ENCODE assay signal across 8 cellular contexts in the genomic region with DNA sequence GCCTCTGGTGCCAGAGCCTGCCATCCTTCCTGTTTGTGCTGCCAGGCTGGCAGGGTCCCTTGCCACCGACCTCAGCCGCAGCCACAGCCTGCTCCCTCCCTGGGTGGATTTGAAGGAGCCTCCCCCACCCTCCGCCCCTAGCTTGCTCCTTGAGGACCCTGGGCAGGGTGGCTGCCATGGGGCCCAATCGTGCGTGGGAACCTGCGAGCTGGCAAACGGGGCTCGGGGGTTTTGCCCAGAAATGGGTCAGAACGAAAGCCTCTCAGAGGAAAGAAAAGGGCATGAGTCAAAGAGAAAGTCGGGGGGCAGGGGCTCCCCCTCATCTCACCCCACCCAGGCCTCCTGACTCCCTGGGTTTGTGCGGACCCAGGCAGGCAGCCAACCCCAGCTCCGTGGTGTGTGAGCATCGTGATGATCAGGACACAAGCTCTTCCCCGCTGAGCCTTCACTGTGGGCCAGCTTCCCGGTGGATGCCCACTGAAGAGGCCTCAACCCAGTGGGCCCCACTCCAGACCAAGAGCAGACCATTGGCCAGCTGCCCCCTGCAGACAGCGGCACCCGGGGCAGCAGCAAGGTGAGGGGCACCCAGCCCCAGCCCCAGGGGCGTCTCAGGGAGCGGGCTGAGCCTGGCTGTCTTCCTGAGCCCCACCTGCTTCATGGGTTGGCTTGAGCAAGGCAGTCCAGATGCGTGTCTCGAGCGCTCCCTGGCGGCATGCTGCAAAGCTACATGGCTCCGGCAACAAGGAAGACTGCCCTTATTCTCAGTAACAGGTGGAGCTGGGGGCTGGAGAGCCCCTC.
DNase-seq lines count a peak whose midpoint lies in the region; ATAC-seq lines count a peak whose summit lies in the region.

No MANE protein-coding gene starts in this region.

- peak; percentile 63 for ATAC-seq in HG02981 (IDR thresholded peaks at IDR 0.05; ENCODE audit: unreplicated experiment)
- ATAC-seq in HG03457 (IDR thresholded peaks at IDR 0.05; ENCODE audit: unreplicated experiment) = no peak

- peak; percentile 80 for DNase-seq in GDM1 (lab: John Stamatoyannopoulos, UW)
- peak; percentile 90 for DNase-seq in NCI-H510A treated with DMSO at 0.1 percent for 48 hours (lab: John Stamatoyannopoulos, UW)
- peak; percentile 80 for DNase-seq in activated CD4-positive, alpha-beta T cell treated with anti-CD3 and anti-CD28 coated beads for 1 hour
- DNase-seq in central memory CD4-positive, alpha-beta T cell = peak; percentile 81
- peak; percentile 71 to 84 (median 78) for DNase-seq in stimulated activated CD4-positive, alpha-beta T cell treated with anti-CD3 and anti-CD28 coated beads, Interleukin-1b, Interleukin-23, amount 100 ng/mL, for 24 hours (ENCODE audit: low read depth in 4 of 4, low spot score in 1 of 4)

- H3K27me3 ChIP-seq in layer of hippocampus (ENCODE audit: control insufficient read depth, insufficient read depth, low read length) = no peaks in the 10 kb centered on the region

- peak overlapping the region; percentile 65 for H3K27ac ChIP-seq in layer of hippocampus (ENCODE audit: low read depth, low read length)
